In the genomic region with DNA sequence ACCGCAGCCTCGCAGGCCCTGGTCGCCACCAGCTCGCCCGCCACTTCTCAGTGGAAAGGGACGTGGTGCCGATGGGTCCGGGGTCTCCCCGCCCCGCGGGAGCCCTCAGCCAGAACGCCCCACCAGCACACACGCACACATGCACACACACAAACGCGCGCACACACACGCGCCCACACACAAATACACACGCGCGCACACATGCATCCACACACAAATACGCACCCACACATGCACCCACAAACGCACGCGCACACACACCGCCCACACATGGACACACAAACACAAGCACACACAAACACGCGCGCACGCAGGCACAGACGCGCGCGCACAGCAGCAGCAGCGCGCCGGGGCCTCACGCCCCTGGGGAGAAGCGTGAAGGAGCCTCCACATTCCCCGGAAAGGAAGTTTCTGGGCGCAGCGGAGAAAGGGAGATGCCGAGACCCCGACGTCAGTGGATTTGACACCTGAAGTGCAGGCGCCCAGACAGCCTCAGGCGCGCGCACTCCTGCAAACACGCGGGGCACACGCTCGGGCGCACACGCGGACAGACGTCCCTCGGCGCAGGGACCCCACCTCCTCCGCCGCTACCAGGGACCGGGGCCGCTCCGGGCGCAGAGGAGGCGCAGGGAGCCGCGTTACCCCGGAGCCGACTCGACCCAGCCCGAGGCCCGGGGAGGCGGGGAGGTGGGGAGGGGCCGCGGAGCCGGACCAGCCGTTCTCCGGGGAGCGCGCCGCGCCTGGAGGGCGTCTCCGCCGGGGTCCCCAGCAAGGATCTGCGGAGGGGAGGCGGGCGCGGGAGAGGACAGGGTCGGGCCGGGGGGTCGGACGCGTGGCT, we compare ENCODE assay signal across 8 cellular contexts. TPM values are rescaled to one million over a fixed set of nuclear protein-coding genes. Genes with fewer than 3 reads are reported as not detected.
DNase-seq lines count a peak whose midpoint lies in the region; ATAC-seq and TF ChIP-seq lines count a peak whose summit lies in the region.

No MANE protein-coding gene starts in this region.

- 1% methylated on average over 62 of the region's 95 CpGs; no CpG with 5 or more reads in 1 of the 2 donors for WGBS in transverse colon (ENCODE audit: low coverage in 1 of 2), 2 donors

- no peaks in the 10 kb centered on the region for H3K36me3 Mint-ChIP-seq in mesothelial cell of epicardium

- TF ChIP-seq EP300 in transverse colon (IDR thresholded peaks at IDR 0.05; ENCODE audit: low read depth) = no peak

- H3K27ac ChIP-seq in dorsolateral prefrontal cortex (peak overlapping the region; percentile 5 to 92 (median 80)), transverse colon (peak overlapping the region; percentile 81 to 89 (median 86))

- H3K27me3 ChIP-seq in dorsolateral prefrontal cortex (no peaks in the 10 kb centered on the region), transverse colon (no peaks in the 10 kb centered on the region)

- H3K36me3 ChIP-seq in transverse colon = no peaks in the 10 kb centered on the region

- peak overlapping the region; percentile 91 for H3K4me3 Mint-ChIP-seq in mesothelial cell of epicardium

- intact Hi-C loops in dorsolateral prefrontal cortex (cut with DNase I) = loop anchor here (5.0 kb wide), 4 partner anchors 36 to 96 kb away; no protein-coding TSS in a partner anchor
- intact Hi-C loops in transverse colon (cut with DNase I; ENCODE audit: low total_unique reads) = no loop called here

- H3K4me3 ChIP-seq in dorsolateral prefrontal cortex (peak overlapping the region; percentile 49 to 93 (median 83)), transverse colon (peak overlapping the region; percentile 71 to 85 (median 80))

- peaks cover 28% of the 10 kb centered on the region for H3K27me3 Mint-ChIP-seq in mesothelial cell of epicardium (ENCODE audit: low read depth)

- H3K4me1 ChIP-seq in transverse colon = peaks cover 20 to 44% (median 39%) of the 10 kb centered on the region in 4 donors

- no peak for TF ChIP-seq POLR2A in transverse colon (IDR thresholded peaks at IDR 0.05)

- TF ChIP-seq CTCF in dorsolateral prefrontal cortex (IDR thresholded peaks at IDR 0.05 in 54 of 56, conservative IDR thresholded peaks at IDR 0.05 in 2 of 56; ENCODE audit: low read depth in 1 of 56, partially characterized antibody in 56 of 56) = peak in 1 of 56 donors; percentile 5
- no peak for TF ChIP-seq CTCF in mesothelial cell of epicardium (IDR thresholded peaks at IDR 0.05; ENCODE audit: unreplicated experiment)
- no peak for TF ChIP-seq CTCF in transverse colon (IDR thresholded peaks at IDR 0.05)

- peak; percentile 11 for ATAC-seq in HG02852 (IDR thresholded peaks at IDR 0.05; ENCODE audit: unreplicated experiment)

- in situ Hi-C loops in transverse colon (cut with MboI; ENCODE audit: low pct_ligation_motif_present in 1 of 4, low pct_unique_long_range_greater_than_20kb in 1 of 4, low sequenced_read_pairs in 3 of 4) = no loop called here

- no peaks in the 10 kb centered on the region for H3K9me3 ChIP-seq in transverse colon

- no peaks in the 10 kb centered on the region for H3K9me3 Mint-ChIP-seq in mesothelial cell of epicardium

- DNase-seq in DMS53 (lab: John Stamatoyannopoulos, UW) = peak; percentile 32
- DNase-seq in DMS53 treated with DMSO at 0.1 percent for 48 hours (lab: John Stamatoyannopoulos, UW; ENCODE audit: unreplicated experiment) = no peak
- peak; percentile 30 for DNase-seq in T follicular helper cell (ENCODE audit: low read depth)
- no peak for DNase-seq in dorsolateral prefrontal cortex
- DNase-seq in mesothelial cell of epicardium (ENCODE audit: low spot score in 2 of 2, unreplicated experiment in 2 of 2) = no peak
- DNase-seq in transverse colon = no peak
- no peak for DNase-seq in HPDE6-E6E7 (ENCODE audit: extremely low spot score)

- H3K4me1 Mint-ChIP-seq in mesothelial cell of epicardium = peaks cover 40% of the 10 kb centered on the region

- H3K27ac Mint-ChIP-seq in mesothelial cell of epicardium = peak overlapping the region; percentile 93

RNA-seq across cellular contexts. Expression of a gene that starts 0.6 kb away (rescaled TPM):
- total RNA-seq in dorsolateral prefrontal cortex (10 to 100 TPM; 31.0 to 93.4 (median 44.7) TPM), mesothelial cell of epicardium (13.5 to 14.6 TPM (median 13.7 TPM) in 3 replicates), transverse colon (10 to 100 TPM in 1 of 4 donors, 1 to 10 TPM in 3; 4.4 to 15.6 (median 8.5) TPM)

RNA-seq across cellular contexts. Expression of a gene that starts 47.3 kb away (rescaled TPM):
- total RNA-seq in dorsolateral prefrontal cortex (1 to 10 TPM in 35 of 120 experiments, under 1 TPM in 16, not detected in 69; 0.46 to 3.7 (median 1.3) TPM), mesothelial cell of epicardium (not detected in 3 replicates), transverse colon (not detected)

Comparison
In these comparisons a context has a peak if more than half of its experiments do, and no peak if none do; other contexts are left out.
1. DNase-seq: peak in DMS53 (single experiment) and T follicular helper cell (single experiment); none in DMS53 treated with DMSO at 0.1 percent for 48 hours (single experiment), dorsolateral prefrontal cortex (0 of 10), mesothelial cell of epicardium (0 of 2), transverse colon (single experiment) and HPDE6-E6E7 (single experiment).